In genomic region chr21:44931501-44932365, GRCh38 we compare ENCODE assay signal across 8 cellular contexts. TPM values are rescaled to one million over a fixed set of nuclear protein-coding genes. Genes with fewer than 3 reads are reported as not detected.
DNase-seq lines count a peak whose midpoint lies in the region; ATAC-seq, FAIRE-seq and TF ChIP-seq lines count a peak whose summit lies in the region.

No MANE protein-coding gene starts in this region.

- peaks cover 17 to 39% of the 10 kb centered on the region in 2 experiments for H3K27me3 ChIP-seq in K562 (ENCODE audit: control insufficient read depth in 2 of 2, insufficient read depth in 2 of 2, low read length in 2 of 2)
- H3K27me3 ChIP-seq in mesendoderm (ENCODE audit: insufficient read depth, low read length, poor library complexity) = peaks cover 26% of the 10 kb centered on the region

- intact Hi-C loops in K562 (cut with micrococcal nuclease) = loop anchor here (2.0 kb wide), 2 partner anchors 39 to 131 kb away; partner anchors contain the start of gene UBE2G2

- POLR2A ChIA-PET in K562 (lab: Yijun Ruan, JAX) = interaction anchor here (0.9 kb wide), 1 partner anchor 33 kb away, joined by 6 read pairs; no protein-coding TSS in a partner anchor
- POLR2A ChIA-PET in HEK293T (lab: Yijun Ruan, JAX) = no interaction called here

- no peak overlapping the region for H2BK120ac ChIP-seq in mesendoderm (ENCODE audit: low read depth, low read length)

- DNase-seq in stimulated activated CD4-positive, alpha-beta T cell treated with anti-CD3 and anti-CD28 coated beads, Interleukin-15, amount 100 ng/mL, for 24 hours = peak; percentile 53
- DNase-seq in stimulated activated CD4-positive, alpha-beta T cell treated with anti-CD3 and anti-CD28 coated beads, Interleukin-4, amount 100 ng/mL, for 4 hours = no peak
- DNase-seq in K562 (ENCODE audit: extremely low read depth in 1 of 4, low spot score in 3 of 4) (no peak), mesendoderm (no peak), RKO (ENCODE audit: low spot score) (no peak), HEK293T (ENCODE audit: extremely low spot score) (no peak), NCI-H226 (no peak)

- H3K79me2 ChIP-seq in K562 (ENCODE audit: control insufficient read depth, insufficient read depth, low read length) (no peaks in the 10 kb centered on the region), mesendoderm (ENCODE audit: control insufficient read depth, insufficient read depth, low read length) (no peaks in the 10 kb centered on the region)

- FAIRE-seq in K562 (lab: Jason Lieb, UNC) = no peak

- no peak for TF ChIP-seq RAD21 in K562 (CRISPR knock-in tag; conservative IDR thresholded peaks at IDR 0.05 in 1 of 2, IDR thresholded peaks at IDR 0.05 in 1 of 2)

- H3K9me1 ChIP-seq in K562 (ENCODE audit: control insufficient read depth, insufficient read depth, low read length) = peaks cover 3% of the 10 kb centered on the region

- H2AFZ ChIP-seq in K562 (ENCODE audit: low read depth, low read length) = no peak overlapping the region

- in situ Hi-C loops in K562 (cut with MboI) = loop anchor here (10.0 kb wide), 1 partner anchor 427 kb away; no protein-coding TSS in a partner anchor

- TF ChIP-seq EP300 in K562 (IDR thresholded peaks at IDR 0.05; ENCODE audit: low read length) = no peak

- H3K36me3 ChIP-seq in K562 (ENCODE audit: control insufficient read depth, insufficient read depth, low read length) (no peaks in the 10 kb centered on the region), mesendoderm (ENCODE audit: control insufficient read depth, insufficient read depth, low read length) (no peaks in the 10 kb centered on the region)

- no peak overlapping the region for H3K4ac ChIP-seq in mesendoderm (ENCODE audit: low read depth, low read length)

- H3K18ac ChIP-seq in mesendoderm (ENCODE audit: low read length) = peak overlapping the region; percentile 9

- no peak overlapping the region for H2AK5ac ChIP-seq in mesendoderm (ENCODE audit: low read length)

- H3K27ac ChIP-seq in K562 (ENCODE audit: extremely low read depth, low read depth, low read length) (no peak overlapping the region), mesendoderm (ENCODE audit: low read depth, low read length) (no peak overlapping the region)

- TF ChIP-seq POLR2A in K562 (conservative IDR thresholded peaks at IDR 0.05) = no peak

- H3K4me1 ChIP-seq in K562 (replicated peaks in 1 of 2; ENCODE audit: control insufficient read depth in 2 of 2, insufficient read depth in 2 of 2, low read length in 2 of 2) = peaks cover 4 to 41% of the 10 kb centered on the region in 2 experiments; a peak in 4 of 5 replicates
- H3K4me1 ChIP-seq in mesendoderm (ENCODE audit: control insufficient read depth, low read depth, low read length) = peaks cover 10% of the 10 kb centered on the region

- H4K20me1 ChIP-seq in K562 (replicated peaks; ENCODE audit: control insufficient read depth, insufficient read depth, low read length) = no peaks in the 10 kb centered on the region

- no peak overlapping the region for H2BK15ac ChIP-seq in mesendoderm (replicated peaks; ENCODE audit: low read depth)

- no peak overlapping the region for H2BK5ac ChIP-seq in mesendoderm (ENCODE audit: low read length)

- ATAC-seq in K562 = no peak
- ATAC-seq in GM18498 (IDR thresholded peaks at IDR 0.05; ENCODE audit: unreplicated experiment) = no peak

- TF ChIP-seq CTCF in K562 (IDR thresholded peaks at IDR 0.05 in 2 of 3, conservative IDR thresholded peaks at IDR 0.05 in 1 of 3; ENCODE audit: insufficient read depth in 2 of 3, low read depth in 1 of 3, low read length in 3 of 3) = no peak

- H3K4me2 ChIP-seq in K562 (ENCODE audit: insufficient read depth, low read length) (peak overlapping the region; percentile 33; the same call in 1 of the 2 replicates), mesendoderm (ENCODE audit: low read length) (peak overlapping the region; percentile 1)

- H4K5ac ChIP-seq in mesendoderm (ENCODE audit: low read length) = no peak overlapping the region

- H3K4me3 ChIP-seq in K562 (0 out of 2 replicates have a peak overlapping the region, but pooled peaks have one; percentile 5), mesendoderm (ENCODE audit: low read length) (no peak overlapping the region)

- CTCF ChIA-PET in K562 (lab: Yijun Ruan, JAX; ENCODE audit: low intra/inter-chr PET ratio) = interaction anchor here (0.7 kb wide), 1 partner anchor 361 kb away, joined by 3 read pairs; no protein-coding TSS in a partner anchor
- CTCF ChIA-PET in HEK293T (lab: Yijun Ruan, JAX) = interaction anchor here (0.6 kb wide), 1 partner anchor 178 kb away, joined by 3 read pairs; no protein-coding TSS in a partner anchor

- no TSS peak for BruUV-seq in K562 (replicated peaks; lab: Mats Ljungman, UMichigan)

- H3K79me1 ChIP-seq in mesendoderm (ENCODE audit: low read length) = no peaks in the 10 kb centered on the region

- peak overlapping the region; percentile 94 for H3K23ac ChIP-seq in mesendoderm (ENCODE audit: low read length)

- no peaks in the 10 kb centered on the region for H3K9me3 ChIP-seq in K562 (replicated peaks; ENCODE audit: control insufficient read depth, insufficient read depth, low read depth, low read length)

- no peak overlapping the region; a peak in 1 of 4 replicates for H3K9ac ChIP-seq in K562 (ENCODE audit: insufficient read depth in 1 of 2, low read depth in 2 of 2, low read length in 2 of 2)
- H3K9ac ChIP-seq in mesendoderm (ENCODE audit: low read length) = no peak overlapping the region

- no peak overlapping the region for H4K8ac ChIP-seq in mesendoderm (ENCODE audit: low read depth, low read length)

- WGBS in K562 (ENCODE audit: insufficient coverage, low coverage, missing lambda C conversion rate) = 32% methylated on average over 48 of the region's 73 CpGs
- no CpG with 5 or more reads among the region's 73 CpGs for WGBS in mesendoderm (ENCODE audit: extremely low coverage, insufficient coverage, low lambda C conversion rate)

- peak overlapping the region; percentile 47 for H3K56ac ChIP-seq in mesendoderm (ENCODE audit: low read length)

RNA-seq across cellular contexts. Expression of gene SLX9, which starts 8.1 kb away (rescaled TPM):
- 18.9 and 29.0 TPM in 2 replicates for total RNA-seq in K562 (2011; cell fraction: chromatin; rRNA removed; ENCODE audit: low replicate concordance)
- total RNA-seq in K562 (2011; cell fraction: nucleolus; rRNA removed) = 22.8 and 25.7 TPM in 2 replicates
- total RNA-seq in K562 (2011; cell fraction: nucleoplasm; rRNA removed) = 14.8 and 16.0 TPM in 2 replicates
- total RNA-seq in K562 (2014; rRNA removed) (65.2 and 66.8 TPM in 2 replicates), K562 (2014; rRNA removed; fragmentation: Illumina TruSeq; extraction: Trizol) (11.2 and 14.8 TPM in 2 replicates), K562 (2015; rRNA removed; fragmentation: Illumina TruSeq; extraction: Trizol) (18.5 and 20.3 TPM in 2 replicates), K562 (2021) (71.2 and 75.5 TPM in 2 replicates)
- polyA plus RNA-seq in K562 (2011; rRNA removed) (13.5 and 16.5 TPM in 2 replicates), K562 (2014; fragmentation: Illumina TruSeq; extraction: Trizol) (8.2 and 18.9 TPM in 2 replicates), K562 (2014; fragmentation: Nextera tagmentation; extraction: Ambion mirVana) (1 to 10 TPM; 1.2 to 1.8 TPM), K562 (2014; rRNA removed) (54.4 and 60.2 TPM in 2 replicates)
- 14.3 and 38.6 TPM in 2 replicates for polyA plus RNA-seq in K562 (2011; cell fraction: cytosol; rRNA removed)
- 10.2 and 19.3 TPM in 2 replicates for polyA plus RNA-seq in K562 (2011; cell fraction: nucleus; rRNA removed)
- 34.2 and 36.9 TPM in 2 replicates for polyA plus RNA-seq in K562 (2012)
- polyA minus RNA-seq in K562 (2011; rRNA and poly(A)+ RNA removed) = 16.0 and 22.8 TPM in 2 replicates
- polyA minus RNA-seq in K562 (2011; cell fraction: cytosol; rRNA and poly(A)+ RNA removed) = 25.3 and 31.3 TPM in 2 replicates
- polyA minus RNA-seq in K562 (2011; cell fraction: nucleus; rRNA and poly(A)+ RNA removed) = 3.8 and 5.3 TPM in 2 replicates
- polyA plus RNA-seq in mesendoderm (2013, experiment 1 of 2) = 45.5 TPM
- polyA plus RNA-seq in mesendoderm (2013, experiment 2 of 2) = 43.5 TPM

RNA-seq across cellular contexts. Expression of gene ITGB2, which starts 11.0 kb away (rescaled TPM):
- 0.69 and 1.4 TPM in 2 replicates for total RNA-seq in K562 (2011; cell fraction: chromatin; rRNA removed; ENCODE audit: low replicate concordance)
- 1.0 and 1.3 TPM in 2 replicates for total RNA-seq in K562 (2011; cell fraction: nucleolus; rRNA removed)
- total RNA-seq in K562 (2011; cell fraction: nucleoplasm; rRNA removed) = 0.23 and 0.29 TPM in 2 replicates
- total RNA-seq in K562 (2014; rRNA removed) = 0.78 and 1.0 TPM in 2 replicates
- 0.07 and 0.22 TPM in 2 replicates for total RNA-seq in K562 (2014; rRNA removed; fragmentation: Illumina TruSeq; extraction: Trizol)
- 0.49 and 0.51 TPM in 2 replicates for total RNA-seq in K562 (2015; rRNA removed; fragmentation: Illumina TruSeq; extraction: Trizol)
- total RNA-seq in K562 (2021) = 1.2 and 1.3 TPM in 2 replicates
- 0.20 and 1.6 TPM in 2 replicates for polyA plus RNA-seq in K562 (2011; rRNA removed)
- 0.33 and 1.3 TPM in 2 replicates for polyA plus RNA-seq in K562 (2011; cell fraction: cytosol; rRNA removed)
- 2.0 and 3.1 TPM in 2 replicates for polyA plus RNA-seq in K562 (2011; cell fraction: nucleus; rRNA removed)
- polyA plus RNA-seq in K562 (2012) = 0.77 and 5.1 TPM in 2 replicates
- 0.24 and 0.25 TPM in 2 replicates for polyA plus RNA-seq in K562 (2014; fragmentation: Illumina TruSeq; extraction: Trizol)
- polyA plus RNA-seq in K562 (2014; fragmentation: Nextera tagmentation; extraction: Ambion mirVana) = not detected
- polyA plus RNA-seq in K562 (2014; rRNA removed) = 0.57 and 0.60 TPM in 2 replicates
- polyA minus RNA-seq in K562 (2011; rRNA and poly(A)+ RNA removed) = 0.04 and 0.57 TPM in 2 replicates
- 1.0 and 4.8 TPM in 2 replicates for polyA minus RNA-seq in K562 (2011; cell fraction: cytosol; rRNA and poly(A)+ RNA removed)
- polyA minus RNA-seq in K562 (2011; cell fraction: nucleus; rRNA and poly(A)+ RNA removed) = 0.27 and 1.8 TPM in 2 replicates
- polyA plus RNA-seq in mesendoderm (2013, experiment 1 of 2) = 1.0 TPM
- polyA plus RNA-seq in mesendoderm (2013, experiment 2 of 2) = 1.1 TPM

RNA-seq across cellular contexts. Expression of gene PTTG1IP, which starts 58.2 kb away (rescaled TPM):
- total RNA-seq in K562 (2011; cell fraction: chromatin; rRNA removed; ENCODE audit: low replicate concordance) = 109 and 139 TPM in 2 replicates
- 131 and 151 TPM in 2 replicates for total RNA-seq in K562 (2011; cell fraction: nucleolus; rRNA removed)
- total RNA-seq in K562 (2011; cell fraction: nucleoplasm; rRNA removed) = 146 and 174 TPM in 2 replicates
- total RNA-seq in K562 (2014; rRNA removed) = 85.4 and 97.6 TPM in 2 replicates
- 65.7 and 66.2 TPM in 2 replicates for total RNA-seq in K562 (2014; rRNA removed; fragmentation: Illumina TruSeq; extraction: Trizol)
- total RNA-seq in K562 (2015; rRNA removed; fragmentation: Illumina TruSeq; extraction: Trizol) = 92.9 and 98.7 TPM in 2 replicates
- total RNA-seq in K562 (2021) = 99.3 and 99.5 TPM in 2 replicates
- 92.4 and 138 TPM in 2 replicates for polyA plus RNA-seq in K562 (2011; rRNA removed)
- 79.9 and 115 TPM in 2 replicates for polyA plus RNA-seq in K562 (2011; cell fraction: cytosol; rRNA removed)
- 69.1 and 123 TPM in 2 replicates for polyA plus RNA-seq in K562 (2011; cell fraction: nucleus; rRNA removed)
- polyA plus RNA-seq in K562 (2012) = 77.4 and 167 TPM in 2 replicates
- 77.0 and 77.8 TPM in 2 replicates for polyA plus RNA-seq in K562 (2014; fragmentation: Illumina TruSeq; extraction: Trizol)
- polyA plus RNA-seq in K562 (2014; fragmentation: Nextera tagmentation; extraction: Ambion mirVana) = 1 to 10 TPM; 5.0 to 9.2 TPM
- 82.4 and 86.9 TPM in 2 replicates for polyA plus RNA-seq in K562 (2014; rRNA removed)
- 54.1 and 70.2 TPM in 2 replicates for polyA minus RNA-seq in K562 (2011; rRNA and poly(A)+ RNA removed)
- polyA minus RNA-seq in K562 (2011; cell fraction: cytosol; rRNA and poly(A)+ RNA removed) = 69.1 and 114 TPM in 2 replicates
- polyA minus RNA-seq in K562 (2011; cell fraction: nucleus; rRNA and poly(A)+ RNA removed) = 17.4 and 40.2 TPM in 2 replicates
- 106 TPM for polyA plus RNA-seq in mesendoderm (2013, experiment 1 of 2)
- 104 TPM for polyA plus RNA-seq in mesendoderm (2013, experiment 2 of 2)
